Comparison of ENCODE assay signal across 15 cellular contexts in the genomic region with DNA sequence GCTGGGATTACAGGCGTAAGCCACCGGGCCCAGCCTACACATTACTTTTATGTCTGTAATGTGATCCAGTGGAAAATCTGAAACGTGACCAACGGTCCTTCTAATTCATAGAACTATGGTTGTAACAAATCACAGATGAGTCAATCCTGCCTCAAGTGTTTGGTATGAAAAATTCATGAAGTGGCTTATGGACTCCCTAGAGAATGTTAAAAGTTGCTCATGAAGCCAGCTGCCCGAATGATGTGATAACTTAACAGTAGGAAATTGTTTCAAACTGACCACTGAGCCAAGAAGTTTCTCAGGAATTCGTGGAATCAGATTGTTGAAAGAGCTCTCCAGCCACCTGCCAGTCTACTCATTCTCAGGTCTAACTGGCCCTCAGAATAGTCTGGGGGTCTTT. TPM values are rescaled to one million over a fixed set of nuclear protein-coding genes. Genes with fewer than 3 reads are reported as not detected.
DNase-seq lines count a peak whose midpoint lies in the region; ATAC-seq and TF ChIP-seq lines count a peak whose summit lies in the region.
"Had no signal": no experiment of that assay in that cellular context is flagged by ENCODE, and none has a peak within 500 bp of the region (broad histone marks: within the 10 kb centered on the region; RNA-seq: fewer than 3 reads in every experiment).

No MANE protein-coding gene starts in this region.

- H3K9me3 ChIP-seq in heart right ventricle = peaks cover 0 to 3% (median 0%) of the 10 kb centered on the region in 11 donors
- H3K9me3 ChIP-seq: HAP-1 had no signal

- WGBS in heart right ventricle, 2 donors = 54 to 60% methylated on average over 6 of the region's 6 CpGs

- H3K4me3 ChIP-seq in heart right ventricle = no peak overlapping the region
- H3K4me3 ChIP-seq: HAP-1 had no signal

- no peaks in the 10 kb centered on the region for H3K36me3 ChIP-seq in heart right ventricle
- H3K36me3 ChIP-seq: HAP-1 had no signal

- no peaks in the 10 kb centered on the region for H3K4me1 ChIP-seq in heart right ventricle
- H3K4me1 ChIP-seq: HAP-1 had no signal

- peak; percentile 14 for DNase-seq in 8988T
- DNase-seq in HCEC 1CT = peak; percentile 95
- DNase-seq in amniotic stem cell (lab: John Stamatoyannopoulos, UW) = peak; percentile 81
- no peak for DNase-seq in heart right ventricle
- DNase-seq in activated naive CD4-positive, alpha-beta T cell treated with anti-CD3 and anti-CD28 coated beads, Interleukin-2, amount 50 U/mL, for 16 hours = no peak
- DNase-seq in activated CD4-positive, alpha-beta T cell treated with anti-CD3 and anti-CD28 coated beads, Interleukin-2, amount 50 U/mL, for 4 hours = no peak
- no peak for DNase-seq in NCI-H1694 (lab: John Stamatoyannopoulos, UW)
- DNase-seq: activated CD4-positive, alpha-beta memory T cell treated with anti-CD3 and anti-CD28 coated beads for 36 hours; activated naive CD4-positive, alpha-beta T cell treated with anti-CD3 and anti-CD28 coated beads, Interleukin-2, amount 10 ng/mL, durations not matched to agents 7 days and 5 days; C1 segment of cervical spinal cord; effector memory CD4-positive, alpha-beta T cell; NCI-H526; stimulated activated naive CD4-positive, alpha-beta T cell had no signal

- H3K27ac ChIP-seq in heart right ventricle = no peak overlapping the region

- ATAC-seq in heart right ventricle (peak in 5 of 8 donors; percentile 42 to 72 (median 57)), esophagus mucosa (no peak)

- intact Hi-C loops in heart right ventricle (cut with DNase I) = no loop called here

- no peaks in the 10 kb centered on the region for H3K27me3 ChIP-seq in heart right ventricle

- peak in 2 of 9 donors; percentile 8 to 10 for TF ChIP-seq CTCF in heart right ventricle (IDR thresholded peaks at IDR 0.05)

RNA-seq across cellular contexts. Expression of a gene that starts 59.4 kb away (rescaled TPM):
- total RNA-seq in heart right ventricle (10 to 100 TPM; 13.4 to 72.9 (median 24.7) TPM), esophagus mucosa (6.2 TPM)
- 10 to 100 TPM in 1 of 2 donors, 1 to 10 TPM in 1; 6.9 to 10.7 TPM for polyA plus RNA-seq in heart right ventricle

Comparison
In these comparisons a context has a peak if more than half of its experiments do, and no peak if none do; other contexts are left out.
1. DNase-seq: peak in 8988T (single experiment), HCEC 1CT (single experiment) and amniotic stem cell (single experiment); none in heart right ventricle (0 of 2), activated naive CD4-positive, alpha-beta T cell treated with anti-CD3 and anti-CD28 coated beads, Interleukin-2, amount 50 U/mL, for 16 hours (single experiment), activated CD4-positive, alpha-beta T cell treated with anti-CD3 and anti-CD28 coated beads, Interleukin-2, amount 50 U/mL, for 4 hours (0 of 2) and NCI-H1694 (single experiment).